In the genomic region with DNA sequence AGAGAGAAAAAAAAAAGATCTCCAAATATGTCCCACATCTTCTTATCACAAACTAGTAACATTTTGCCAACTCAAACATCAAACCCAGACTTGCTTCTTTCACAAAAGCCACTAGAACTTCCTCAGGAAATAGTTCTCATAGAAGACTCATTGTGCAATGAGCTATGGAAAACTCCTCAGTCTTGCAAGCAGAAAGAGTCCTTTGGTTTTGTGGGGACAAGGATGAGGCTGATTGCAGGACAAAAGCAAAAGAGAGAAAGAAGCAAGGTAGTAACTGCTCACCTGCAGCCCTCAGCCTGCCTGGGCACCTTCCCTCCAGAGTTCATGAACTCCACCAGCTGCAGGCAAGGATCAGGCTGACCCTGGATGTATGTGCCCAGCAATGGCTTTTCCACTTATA, we compare ENCODE assay signal across 11 cellular contexts.
"Had no signal": no experiment of that assay in that cellular context is flagged by ENCODE, and none has a peak within 500 bp of the region (broad histone marks: within the 10 kb centered on the region; RNA-seq: fewer than 3 reads in every experiment).

No MANE protein-coding gene starts in this region.

- H3K27ac ChIP-seq: colonic mucosa, hepatocyte, tibial nerve had no signal

- H3K4me3 ChIP-seq: colonic mucosa, hepatocyte, tibial nerve had no signal

- H3K4me2 ChIP-seq: hepatocyte had no signal

- H3K36me3 ChIP-seq: colonic mucosa, tibial nerve had no signal

- DNase-seq: activated CD4-positive, alpha-beta memory T cell treated with anti-CD3 and anti-CD28 coated beads for 36 hours; activated CD4-positive, alpha-beta T cell treated with anti-CD3 and anti-CD28 coated beads for 36 hours; activated T-cell treated with anti-CD3 and anti-CD28 coated beads for 4 hours; colonic mucosa; stimulated activated CD8-positive, alpha-beta memory T cell treated with anti-CD3 and anti-CD28 coated beads, Interleukin-4, amount 100 ng/mL, for 48 hours; stimulated activated naive CD4-positive, alpha-beta T cell; T-helper 17 cell had no signal

- ATAC-seq: activated CD4-positive, alpha-beta T cell treated with anti-CD3 and anti-CD28 coated beads for 36 hours; esophagus mucosa; T-helper 17 cell; WTC11 had no signal

- H3K27me3 ChIP-seq: colonic mucosa, hepatocyte, tibial nerve had no signal

- H3K9me3 ChIP-seq: colonic mucosa had no signal

- H3K4me1 ChIP-seq: colonic mucosa, tibial nerve had no signal
